ENCODE assay signal across 1 cellular context in the genomic region with DNA sequence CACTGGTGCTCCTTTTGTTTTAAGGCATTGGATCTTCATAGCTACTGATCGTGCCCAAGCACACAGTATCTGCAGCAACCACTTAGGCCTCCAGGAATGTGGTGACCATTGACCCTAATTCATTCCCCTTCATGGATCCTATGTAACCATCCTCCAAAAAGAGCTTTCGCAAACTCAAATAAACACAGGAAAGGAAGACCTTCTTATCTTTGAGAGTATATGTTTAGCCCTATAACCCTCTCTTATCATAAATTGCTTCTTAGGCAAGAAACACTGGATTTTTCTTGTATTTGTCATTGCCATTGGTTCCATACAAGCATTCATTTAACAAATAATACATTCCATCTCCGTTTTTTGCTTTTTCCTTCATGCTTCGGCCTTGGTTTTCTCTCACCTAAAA.
A peak's percentile ranks its signal among the peaks of the same experiment; 100 is the strongest.
TF ChIP-seq lines count a peak whose summit lies in the region.

No MANE protein-coding gene starts in this region.

TF ChIP-seq in HepG2, 621 proteins besides CTCF, POLR2A, EP300 and RAD21 (continued from another document):
- TF ChIP-seq, protein P1, sequence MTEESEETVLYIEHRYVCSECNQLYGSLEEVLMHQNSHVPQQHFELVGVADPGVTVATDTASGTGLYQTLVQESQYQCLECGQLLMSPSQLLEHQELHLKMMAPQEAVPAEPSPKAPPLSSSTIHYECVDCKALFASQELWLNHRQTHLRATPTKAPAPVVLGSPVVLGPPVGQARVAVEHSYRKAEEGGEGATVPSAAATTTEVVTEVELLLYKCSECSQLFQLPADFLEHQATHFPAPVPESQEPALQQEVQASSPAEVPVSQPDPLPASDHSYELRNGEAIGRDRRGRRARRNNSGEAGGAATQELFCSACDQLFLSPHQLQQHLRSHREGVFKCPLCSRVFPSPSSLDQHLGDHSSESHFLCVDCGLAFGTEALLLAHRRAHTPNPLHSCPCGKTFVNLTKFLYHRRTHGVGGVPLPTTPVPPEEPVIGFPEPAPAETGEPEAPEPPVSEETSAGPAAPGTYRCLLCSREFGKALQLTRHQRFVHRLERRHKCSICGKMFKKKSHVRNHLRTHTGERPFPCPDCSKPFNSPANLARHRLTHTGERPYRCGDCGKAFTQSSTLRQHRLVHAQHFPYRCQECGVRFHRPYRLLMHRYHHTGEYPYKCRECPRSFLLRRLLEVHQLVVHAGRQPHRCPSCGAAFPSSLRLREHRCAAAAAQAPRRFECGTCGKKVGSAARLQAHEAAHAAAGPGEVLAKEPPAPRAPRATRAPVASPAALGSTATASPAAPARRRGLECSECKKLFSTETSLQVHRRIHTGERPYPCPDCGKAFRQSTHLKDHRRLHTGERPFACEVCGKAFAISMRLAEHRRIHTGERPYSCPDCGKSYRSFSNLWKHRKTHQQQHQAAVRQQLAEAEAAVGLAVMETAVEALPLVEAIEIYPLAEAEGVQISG (CRISPR knock-in tag; IDR thresholded peaks at IDR 0.05), result no peak
- no peak for TF ChIP-seq SALL2 (CRISPR knock-in tag; IDR thresholded peaks at IDR 0.05)
- TF ChIP-seq, protein P2, sequence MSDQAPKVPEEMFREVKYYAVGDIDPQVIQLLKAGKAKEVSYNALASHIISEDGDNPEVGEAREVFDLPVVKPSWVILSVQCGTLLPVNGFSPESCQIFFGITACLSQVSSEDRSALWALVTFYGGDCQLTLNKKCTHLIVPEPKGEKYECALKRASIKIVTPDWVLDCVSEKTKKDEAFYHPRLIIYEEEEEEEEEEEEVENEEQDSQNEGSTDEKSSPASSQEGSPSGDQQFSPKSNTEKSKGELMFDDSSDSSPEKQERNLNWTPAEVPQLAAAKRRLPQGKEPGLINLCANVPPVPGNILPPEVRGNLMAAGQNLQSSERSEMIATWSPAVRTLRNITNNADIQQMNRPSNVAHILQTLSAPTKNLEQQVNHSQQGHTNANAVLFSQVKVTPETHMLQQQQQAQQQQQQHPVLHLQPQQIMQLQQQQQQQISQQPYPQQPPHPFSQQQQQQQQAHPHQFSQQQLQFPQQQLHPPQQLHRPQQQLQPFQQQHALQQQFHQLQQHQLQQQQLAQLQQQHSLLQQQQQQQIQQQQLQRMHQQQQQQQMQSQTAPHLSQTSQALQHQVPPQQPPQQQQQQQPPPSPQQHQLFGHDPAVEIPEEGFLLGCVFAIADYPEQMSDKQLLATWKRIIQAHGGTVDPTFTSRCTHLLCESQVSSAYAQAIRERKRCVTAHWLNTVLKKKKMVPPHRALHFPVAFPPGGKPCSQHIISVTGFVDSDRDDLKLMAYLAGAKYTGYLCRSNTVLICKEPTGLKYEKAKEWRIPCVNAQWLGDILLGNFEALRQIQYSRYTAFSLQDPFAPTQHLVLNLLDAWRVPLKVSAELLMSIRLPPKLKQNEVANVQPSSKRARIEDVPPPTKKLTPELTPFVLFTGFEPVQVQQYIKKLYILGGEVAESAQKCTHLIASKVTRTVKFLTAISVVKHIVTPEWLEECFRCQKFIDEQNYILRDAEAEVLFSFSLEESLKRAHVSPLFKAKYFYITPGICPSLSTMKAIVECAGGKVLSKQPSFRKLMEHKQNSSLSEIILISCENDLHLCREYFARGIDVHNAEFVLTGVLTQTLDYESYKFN (CRISPR knock-in tag; conservative IDR thresholded peaks at IDR 0.05), result peak; percentile 88
- TF ChIP-seq NONO (IDR thresholded peaks at IDR 0.05), result no peak
- TF ChIP-seq NONO (CRISPR knock-in tag; conservative IDR thresholded peaks at IDR 0.05), result no peak
- TF ChIP-seq, protein P3, sequence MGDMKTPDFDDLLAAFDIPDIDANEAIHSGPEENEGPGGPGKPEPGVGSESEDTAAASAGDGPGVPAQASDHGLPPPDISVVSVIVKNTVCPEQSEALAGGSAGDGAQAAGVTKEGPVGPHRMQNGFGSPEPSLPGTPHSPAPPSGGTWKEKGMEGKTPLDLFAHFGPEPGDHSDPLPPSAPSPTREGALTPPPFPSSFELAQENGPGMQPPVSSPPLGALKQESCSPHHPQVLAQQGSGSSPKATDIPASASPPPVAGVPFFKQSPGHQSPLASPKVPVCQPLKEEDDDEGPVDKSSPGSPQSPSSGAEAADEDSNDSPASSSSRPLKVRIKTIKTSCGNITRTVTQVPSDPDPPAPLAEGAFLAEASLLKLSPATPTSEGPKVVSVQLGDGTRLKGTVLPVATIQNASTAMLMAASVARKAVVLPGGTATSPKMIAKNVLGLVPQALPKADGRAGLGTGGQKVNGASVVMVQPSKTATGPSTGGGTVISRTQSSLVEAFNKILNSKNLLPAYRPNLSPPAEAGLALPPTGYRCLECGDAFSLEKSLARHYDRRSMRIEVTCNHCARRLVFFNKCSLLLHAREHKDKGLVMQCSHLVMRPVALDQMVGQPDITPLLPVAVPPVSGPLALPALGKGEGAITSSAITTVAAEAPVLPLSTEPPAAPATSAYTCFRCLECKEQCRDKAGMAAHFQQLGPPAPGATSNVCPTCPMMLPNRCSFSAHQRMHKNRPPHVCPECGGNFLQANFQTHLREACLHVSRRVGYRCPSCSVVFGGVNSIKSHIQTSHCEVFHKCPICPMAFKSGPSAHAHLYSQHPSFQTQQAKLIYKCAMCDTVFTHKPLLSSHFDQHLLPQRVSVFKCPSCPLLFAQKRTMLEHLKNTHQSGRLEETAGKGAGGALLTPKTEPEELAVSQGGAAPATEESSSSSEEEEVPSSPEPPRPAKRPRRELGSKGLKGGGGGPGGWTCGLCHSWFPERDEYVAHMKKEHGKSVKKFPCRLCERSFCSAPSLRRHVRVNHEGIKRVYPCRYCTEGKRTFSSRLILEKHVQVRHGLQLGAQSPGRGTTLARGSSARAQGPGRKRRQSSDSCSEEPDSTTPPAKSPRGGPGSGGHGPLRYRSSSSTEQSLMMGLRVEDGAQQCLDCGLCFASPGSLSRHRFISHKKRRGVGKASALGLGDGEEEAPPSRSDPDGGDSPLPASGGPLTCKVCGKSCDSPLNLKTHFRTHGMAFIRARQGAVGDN (CRISPR knock-in tag; IDR thresholded peaks at IDR 0.05), result no peak
- TF ChIP-seq FOSL1 (CRISPR knock-in tag; IDR thresholded peaks at IDR 0.05; ENCODE audit: borderline replicate concordance), result peak; percentile 65; the same call in 1 of the 2 replicates
- TF ChIP-seq FOSL2 (CRISPR knock-in tag; IDR thresholded peaks at IDR 0.05), result peak; percentile 62
- TF ChIP-seq RXRA (CRISPR knock-in tag; IDR thresholded peaks at IDR 0.05), result peak; percentile 51; the same call in 1 of the 2 replicates
- no peak for TF ChIP-seq DNMT1 (CRISPR knock-in tag; IDR thresholded peaks at IDR 0.05)
- no peak for TF ChIP-seq ZNF563 (CRISPR knock-in tag; IDR thresholded peaks at IDR 0.05)
- TF ChIP-seq PAWR (CRISPR knock-in tag; IDR thresholded peaks at IDR 0.05; ENCODE audit: borderline replicate concordance), result no peak
- no peak for TF ChIP-seq ZFP36 (IDR thresholded peaks at IDR 0.05; ENCODE audit: borderline replicate concordance, low read depth, low read length, partially characterized antibody)
- TF ChIP-seq TARDBP (CRISPR knock-in tag; IDR thresholded peaks at IDR 0.05), result peak; percentile 61; the same call in 1 of the 2 replicates
- 0 out of 2 replicates have a peak, but pooled peaks have one; percentile 24 for TF ChIP-seq ZNF264 (CRISPR knock-in tag; IDR thresholded peaks at IDR 0.05)
- no peak for TF ChIP-seq IKZF1 (IDR thresholded peaks at IDR 0.05)
- no peak for TF ChIP-seq ZFP41 (CRISPR knock-in tag; IDR thresholded peaks at IDR 0.05; ENCODE audit: borderline replicate concordance)
- no peak for TF ChIP-seq ERF (CRISPR knock-in tag; IDR thresholded peaks at IDR 0.05)
- no peak for TF ChIP-seq RELA (CRISPR knock-in tag; IDR thresholded peaks at IDR 0.05)
- no peak for TF ChIP-seq KLF15 (CRISPR knock-in tag; IDR thresholded peaks at IDR 0.05; ENCODE audit: borderline replicate concordance)
- TF ChIP-seq, protein P4, sequence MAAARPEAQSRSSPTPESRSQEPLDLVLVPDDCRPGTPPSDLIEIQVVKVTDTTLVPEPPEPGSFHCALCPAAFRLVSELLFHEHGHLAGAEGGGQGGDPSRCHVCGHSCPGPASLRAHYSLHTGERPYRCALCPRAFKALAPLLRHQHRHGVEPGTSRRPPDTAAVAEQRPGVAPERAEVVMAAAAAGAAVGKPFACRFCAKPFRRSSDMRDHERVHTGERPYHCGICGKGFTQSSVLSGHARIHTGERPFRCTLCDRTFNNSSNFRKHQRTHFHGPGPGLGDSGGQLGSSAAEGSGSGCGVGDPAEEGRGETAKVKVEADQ (CRISPR knock-in tag; IDR thresholded peaks at IDR 0.05; ENCODE audit: borderline replicate concordance), result peak; percentile 37; the same call in 1 of the 2 replicates
- peak; percentile 92 for TF ChIP-seq BCL6 (CRISPR knock-in tag; IDR thresholded peaks at IDR 0.05)
- TF ChIP-seq FOXP1 (IDR thresholded peaks at IDR 0.05), result no peak
- peak; percentile 84 for TF ChIP-seq FOXP1 (CRISPR knock-in tag; IDR thresholded peaks at IDR 0.05)
- TF ChIP-seq RCOR2 (CRISPR knock-in tag; IDR thresholded peaks at IDR 0.05), result peak; percentile 78
- peak; percentile 81 for TF ChIP-seq RXRB (CRISPR knock-in tag; IDR thresholded peaks at IDR 0.05; ENCODE audit: borderline replicate concordance)
- TF ChIP-seq, protein P5, sequence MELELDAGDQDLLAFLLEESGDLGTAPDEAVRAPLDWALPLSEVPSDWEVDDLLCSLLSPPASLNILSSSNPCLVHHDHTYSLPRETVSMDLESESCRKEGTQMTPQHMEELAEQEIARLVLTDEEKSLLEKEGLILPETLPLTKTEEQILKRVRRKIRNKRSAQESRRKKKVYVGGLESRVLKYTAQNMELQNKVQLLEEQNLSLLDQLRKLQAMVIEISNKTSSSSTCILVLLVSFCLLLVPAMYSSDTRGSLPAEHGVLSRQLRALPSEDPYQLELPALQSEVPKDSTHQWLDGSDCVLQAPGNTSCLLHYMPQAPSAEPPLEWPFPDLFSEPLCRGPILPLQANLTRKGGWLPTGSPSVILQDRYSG (CRISPR knock-in tag; IDR thresholded peaks at IDR 0.05), result no peak
- no peak for TF ChIP-seq POLR2AphosphoS2 (IDR thresholded peaks at IDR 0.05; ENCODE audit: low read depth, low read length)
- TF ChIP-seq, protein P6, sequence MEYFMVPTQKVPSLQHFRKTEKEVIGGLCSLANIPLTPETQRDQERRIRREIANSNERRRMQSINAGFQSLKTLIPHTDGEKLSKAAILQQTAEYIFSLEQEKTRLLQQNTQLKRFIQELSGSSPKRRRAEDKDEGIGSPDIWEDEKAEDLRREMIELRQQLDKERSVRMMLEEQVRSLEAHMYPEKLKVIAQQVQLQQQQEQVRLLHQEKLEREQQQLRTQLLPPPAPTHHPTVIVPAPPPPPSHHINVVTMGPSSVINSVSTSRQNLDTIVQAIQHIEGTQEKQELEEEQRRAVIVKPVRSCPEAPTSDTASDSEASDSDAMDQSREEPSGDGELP (IDR thresholded peaks at IDR 0.05; ENCODE audit: borderline replicate concordance, low read depth), result no peak
- TF ChIP-seq, protein P7, sequence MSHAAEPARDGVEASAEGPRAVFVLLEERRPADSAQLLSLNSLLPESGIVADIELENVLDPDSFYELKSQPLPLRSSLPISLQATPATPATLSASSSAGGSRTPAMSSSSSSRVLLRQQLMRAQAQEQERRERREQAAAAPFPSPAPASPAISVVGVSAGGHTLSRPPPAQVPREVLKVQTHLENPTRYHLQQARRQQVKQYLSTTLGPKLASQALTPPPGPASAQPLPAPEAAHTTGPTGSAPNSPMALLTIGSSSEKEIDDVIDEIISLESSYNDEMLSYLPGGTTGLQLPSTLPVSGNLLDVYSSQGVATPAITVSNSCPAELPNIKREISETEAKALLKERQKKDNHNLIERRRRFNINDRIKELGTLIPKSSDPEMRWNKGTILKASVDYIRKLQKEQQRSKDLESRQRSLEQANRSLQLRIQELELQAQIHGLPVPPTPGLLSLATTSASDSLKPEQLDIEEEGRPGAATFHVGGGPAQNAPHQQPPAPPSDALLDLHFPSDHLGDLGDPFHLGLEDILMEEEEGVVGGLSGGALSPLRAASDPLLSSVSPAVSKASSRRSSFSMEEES (CRISPR knock-in tag; IDR thresholded peaks at IDR 0.05), result no peak
- TF ChIP-seq, protein P8, sequence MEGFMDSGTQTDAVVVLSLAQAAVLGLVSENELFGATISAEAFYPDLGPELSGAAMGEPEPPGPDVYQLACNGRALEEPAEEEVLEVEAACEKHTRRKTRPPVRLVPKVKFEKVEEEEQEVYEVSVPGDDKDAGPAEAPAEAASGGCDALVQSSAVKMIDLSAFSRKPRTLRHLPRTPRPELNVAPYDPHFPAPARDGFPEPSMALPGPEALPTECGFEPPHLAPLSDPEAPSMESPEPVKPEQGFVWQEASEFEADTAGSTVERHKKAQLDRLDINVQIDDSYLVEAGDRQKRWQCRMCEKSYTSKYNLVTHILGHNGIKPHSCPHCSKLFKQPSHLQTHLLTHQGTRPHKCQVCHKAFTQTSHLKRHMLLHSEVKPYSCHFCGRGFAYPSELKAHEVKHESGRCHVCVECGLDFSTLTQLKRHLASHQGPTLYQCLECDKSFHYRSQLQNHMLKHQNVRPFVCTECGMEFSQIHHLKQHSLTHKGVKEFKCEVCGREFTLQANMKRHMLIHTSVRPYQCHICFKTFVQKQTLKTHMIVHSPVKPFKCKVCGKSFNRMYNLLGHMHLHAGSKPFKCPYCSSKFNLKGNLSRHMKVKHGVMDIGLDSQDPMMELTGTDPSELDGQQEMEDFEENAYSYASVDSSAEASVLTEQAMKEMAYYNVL (CRISPR knock-in tag; IDR thresholded peaks at IDR 0.05; ENCODE audit: borderline replicate concordance), result no peak
- no peak for TF ChIP-seq ZNF441 (CRISPR knock-in tag; IDR thresholded peaks at IDR 0.05; ENCODE audit: borderline replicate concordance)
- peak; percentile 63 for TF ChIP-seq SOX5 (CRISPR knock-in tag; IDR thresholded peaks at IDR 0.05; ENCODE audit: borderline replicate concordance)
- TF ChIP-seq, protein P9, sequence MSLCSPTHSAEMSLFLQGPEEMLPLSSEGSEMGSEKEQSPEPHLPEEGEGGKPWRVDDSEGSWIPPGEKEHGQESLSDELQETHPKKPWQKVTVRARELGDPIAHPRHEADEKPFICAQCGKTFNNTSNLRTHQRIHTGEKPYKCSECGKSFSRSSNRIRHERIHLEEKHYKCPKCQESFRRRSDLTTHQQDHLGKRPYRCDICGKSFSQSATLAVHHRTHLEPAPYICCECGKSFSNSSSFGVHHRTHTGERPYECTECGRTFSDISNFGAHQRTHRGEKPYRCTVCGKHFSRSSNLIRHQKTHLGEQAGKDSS (CRISPR knock-in tag; IDR thresholded peaks at IDR 0.05; ENCODE audit: borderline replicate concordance, low read depth), result no peak
- TF ChIP-seq SOX13 (IDR thresholded peaks at IDR 0.05), result no peak; the same call in 1 of the 2 replicates
- TF ChIP-seq SOX13 (CRISPR knock-in tag; conservative IDR thresholded peaks at IDR 0.05 in 1 of 2, IDR thresholded peaks at IDR 0.05 in 1 of 2), result peak in 1 of 2 experiments; percentile 85; a peak in 2 of 4 replicates
- no peak for TF ChIP-seq POLR2AphosphoS5 (IDR thresholded peaks at IDR 0.05; ENCODE audit: low read depth, low read length)
- TF ChIP-seq ZNF383 (CRISPR knock-in tag; IDR thresholded peaks at IDR 0.05; ENCODE audit: borderline replicate concordance), result no peak
- TF ChIP-seq RARA (CRISPR knock-in tag; IDR thresholded peaks at IDR 0.05), result peak; percentile 70
- TF ChIP-seq ARNT2 (CRISPR knock-in tag; IDR thresholded peaks at IDR 0.05; ENCODE audit: low read depth), result no peak
- no peak for TF ChIP-seq MAFK (conservative IDR thresholded peaks at IDR 0.05 in 1 of 2, IDR thresholded peaks at IDR 0.05 in 1 of 2; ENCODE audit: low read length in 2 of 2)
- TF ChIP-seq, protein P10, sequence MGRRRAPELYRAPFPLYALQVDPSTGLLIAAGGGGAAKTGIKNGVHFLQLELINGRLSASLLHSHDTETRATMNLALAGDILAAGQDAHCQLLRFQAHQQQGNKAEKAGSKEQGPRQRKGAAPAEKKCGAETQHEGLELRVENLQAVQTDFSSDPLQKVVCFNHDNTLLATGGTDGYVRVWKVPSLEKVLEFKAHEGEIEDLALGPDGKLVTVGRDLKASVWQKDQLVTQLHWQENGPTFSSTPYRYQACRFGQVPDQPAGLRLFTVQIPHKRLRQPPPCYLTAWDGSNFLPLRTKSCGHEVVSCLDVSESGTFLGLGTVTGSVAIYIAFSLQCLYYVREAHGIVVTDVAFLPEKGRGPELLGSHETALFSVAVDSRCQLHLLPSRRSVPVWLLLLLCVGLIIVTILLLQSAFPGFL (CRISPR knock-in tag; IDR thresholded peaks at IDR 0.05), result no peak
- TF ChIP-seq ZNF670 (CRISPR knock-in tag; IDR thresholded peaks at IDR 0.05; ENCODE audit: borderline replicate concordance), result no peak
